Comparison of ENCODE assay signal across 2 cellular contexts in genomic region chr19:50911206-50912101, GRCh38.
TF ChIP-seq lines count a peak whose summit lies in the region.

A gene with protein sequence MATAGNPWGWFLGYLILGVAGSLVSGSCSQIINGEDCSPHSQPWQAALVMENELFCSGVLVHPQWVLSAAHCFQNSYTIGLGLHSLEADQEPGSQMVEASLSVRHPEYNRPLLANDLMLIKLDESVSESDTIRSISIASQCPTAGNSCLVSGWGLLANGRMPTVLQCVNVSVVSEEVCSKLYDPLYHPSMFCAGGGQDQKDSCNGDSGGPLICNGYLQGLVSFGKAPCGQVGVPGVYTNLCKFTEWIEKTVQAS (minus strand): TSS chr19:50911395. CDS start chr19:50910738, 657 bp downstream.

TF ChIP-seq in A549, 52 proteins besides CTCF, POLR2A, EP300 and RAD21:
- TF ChIP-seq POLR2AphosphoS2 (conservative IDR thresholded peaks at IDR 0.05; ENCODE audit: low read length) (no peak), PHF8 (IDR thresholded peaks at IDR 0.05; ENCODE audit: borderline replicate concordance, low read depth) (no peak), KDM5A (IDR thresholded peaks at IDR 0.05) (no peak), TFCP2L1 (CRISPR knock-in tag; IDR thresholded peaks at IDR 0.05) (no peak), E2F6 (IDR thresholded peaks at IDR 0.05; ENCODE audit: borderline replicate concordance, low read depth) (no peak), ELK1 (IDR thresholded peaks at IDR 0.05; ENCODE audit: low read depth, low read length) (no peak), GATA3 (IDR thresholded peaks at IDR 0.05; ENCODE audit: borderline replicate concordance) (no peak), MYC (IDR thresholded peaks at IDR 0.05; ENCODE audit: borderline replicate concordance, low read length) (no peak), BHLHE40 (IDR thresholded peaks at IDR 0.05; ENCODE audit: low read depth, low read length) (no peak), SREBF2 (IDR thresholded peaks at IDR 0.05) (no peak), USF2 (IDR thresholded peaks at IDR 0.05) (no peak), KDM1A (IDR thresholded peaks at IDR 0.05; ENCODE audit: low read depth) (no peak), JUN (IDR thresholded peaks at IDR 0.05) (no peak), PBX3 (IDR thresholded peaks at IDR 0.05) (no peak), NPAS2 (CRISPR knock-in tag; IDR thresholded peaks at IDR 0.05; ENCODE audit: borderline replicate concordance) (no peak), ZNF302 (CRISPR knock-in tag; IDR thresholded peaks at IDR 0.05) (no peak)
- TF ChIP-seq, protein P1, sequence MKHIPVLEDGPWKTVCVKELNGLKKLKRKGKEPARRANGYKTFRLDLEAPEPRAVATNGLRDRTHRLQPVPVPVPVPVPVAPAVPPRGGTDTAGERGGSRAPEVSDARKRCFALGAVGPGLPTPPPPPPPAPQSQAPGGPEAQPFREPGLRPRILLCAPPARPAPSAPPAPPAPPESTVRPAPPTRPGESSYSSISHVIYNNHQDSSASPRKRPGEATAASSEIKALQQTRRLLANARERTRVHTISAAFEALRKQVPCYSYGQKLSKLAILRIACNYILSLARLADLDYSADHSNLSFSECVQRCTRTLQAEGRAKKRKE (CRISPR knock-in tag; IDR thresholded peaks at IDR 0.05; ENCODE audit: low read depth) = no peak

TF ChIP-seq in WTC11, 78 proteins besides CTCF, POLR2A, EP300 and RAD21:
- no peak for TF ChIP-seq ZBTB43 (CRISPR knock-in tag; IDR thresholded peaks at IDR 0.05)
- TF ChIP-seq, protein P2, sequence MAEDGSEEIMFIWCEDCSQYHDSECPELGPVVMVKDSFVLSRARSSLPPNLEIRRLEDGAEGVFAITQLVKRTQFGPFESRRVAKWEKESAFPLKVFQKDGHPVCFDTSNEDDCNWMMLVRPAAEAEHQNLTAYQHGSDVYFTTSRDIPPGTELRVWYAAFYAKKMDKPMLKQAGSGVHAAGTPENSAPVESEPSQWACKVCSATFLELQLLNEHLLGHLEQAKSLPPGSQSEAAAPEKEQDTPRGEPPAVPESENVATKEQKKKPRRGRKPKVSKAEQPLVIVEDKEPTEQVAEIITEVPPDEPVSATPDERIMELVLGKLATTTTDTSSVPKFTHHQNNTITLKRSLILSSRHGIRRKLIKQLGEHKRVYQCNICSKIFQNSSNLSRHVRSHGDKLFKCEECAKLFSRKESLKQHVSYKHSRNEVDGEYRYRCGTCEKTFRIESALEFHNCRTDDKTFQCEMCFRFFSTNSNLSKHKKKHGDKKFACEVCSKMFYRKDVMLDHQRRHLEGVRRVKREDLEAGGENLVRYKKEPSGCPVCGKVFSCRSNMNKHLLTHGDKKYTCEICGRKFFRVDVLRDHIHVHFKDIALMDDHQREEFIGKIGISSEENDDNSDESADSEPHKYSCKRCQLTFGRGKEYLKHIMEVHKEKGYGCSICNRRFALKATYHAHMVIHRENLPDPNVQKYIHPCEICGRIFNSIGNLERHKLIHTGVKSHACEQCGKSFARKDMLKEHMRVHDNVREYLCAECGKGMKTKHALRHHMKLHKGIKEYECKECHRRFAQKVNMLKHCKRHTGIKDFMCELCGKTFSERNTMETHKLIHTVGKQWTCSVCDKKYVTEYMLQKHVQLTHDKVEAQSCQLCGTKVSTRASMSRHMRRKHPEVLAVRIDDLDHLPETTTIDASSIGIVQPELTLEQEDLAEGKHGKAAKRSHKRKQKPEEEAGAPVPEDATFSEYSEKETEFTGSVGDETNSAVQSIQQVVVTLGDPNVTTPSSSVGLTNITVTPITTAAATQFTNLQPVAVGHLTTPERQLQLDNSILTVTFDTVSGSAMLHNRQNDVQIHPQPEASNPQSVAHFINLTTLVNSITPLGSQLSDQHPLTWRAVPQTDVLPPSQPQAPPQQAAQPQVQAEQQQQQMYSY (CRISPR knock-in tag; IDR thresholded peaks at IDR 0.05) = no peak
- TF ChIP-seq ZMAT4 (CRISPR knock-in tag; IDR thresholded peaks at IDR 0.05) = no peak
- TF ChIP-seq, protein P3, sequence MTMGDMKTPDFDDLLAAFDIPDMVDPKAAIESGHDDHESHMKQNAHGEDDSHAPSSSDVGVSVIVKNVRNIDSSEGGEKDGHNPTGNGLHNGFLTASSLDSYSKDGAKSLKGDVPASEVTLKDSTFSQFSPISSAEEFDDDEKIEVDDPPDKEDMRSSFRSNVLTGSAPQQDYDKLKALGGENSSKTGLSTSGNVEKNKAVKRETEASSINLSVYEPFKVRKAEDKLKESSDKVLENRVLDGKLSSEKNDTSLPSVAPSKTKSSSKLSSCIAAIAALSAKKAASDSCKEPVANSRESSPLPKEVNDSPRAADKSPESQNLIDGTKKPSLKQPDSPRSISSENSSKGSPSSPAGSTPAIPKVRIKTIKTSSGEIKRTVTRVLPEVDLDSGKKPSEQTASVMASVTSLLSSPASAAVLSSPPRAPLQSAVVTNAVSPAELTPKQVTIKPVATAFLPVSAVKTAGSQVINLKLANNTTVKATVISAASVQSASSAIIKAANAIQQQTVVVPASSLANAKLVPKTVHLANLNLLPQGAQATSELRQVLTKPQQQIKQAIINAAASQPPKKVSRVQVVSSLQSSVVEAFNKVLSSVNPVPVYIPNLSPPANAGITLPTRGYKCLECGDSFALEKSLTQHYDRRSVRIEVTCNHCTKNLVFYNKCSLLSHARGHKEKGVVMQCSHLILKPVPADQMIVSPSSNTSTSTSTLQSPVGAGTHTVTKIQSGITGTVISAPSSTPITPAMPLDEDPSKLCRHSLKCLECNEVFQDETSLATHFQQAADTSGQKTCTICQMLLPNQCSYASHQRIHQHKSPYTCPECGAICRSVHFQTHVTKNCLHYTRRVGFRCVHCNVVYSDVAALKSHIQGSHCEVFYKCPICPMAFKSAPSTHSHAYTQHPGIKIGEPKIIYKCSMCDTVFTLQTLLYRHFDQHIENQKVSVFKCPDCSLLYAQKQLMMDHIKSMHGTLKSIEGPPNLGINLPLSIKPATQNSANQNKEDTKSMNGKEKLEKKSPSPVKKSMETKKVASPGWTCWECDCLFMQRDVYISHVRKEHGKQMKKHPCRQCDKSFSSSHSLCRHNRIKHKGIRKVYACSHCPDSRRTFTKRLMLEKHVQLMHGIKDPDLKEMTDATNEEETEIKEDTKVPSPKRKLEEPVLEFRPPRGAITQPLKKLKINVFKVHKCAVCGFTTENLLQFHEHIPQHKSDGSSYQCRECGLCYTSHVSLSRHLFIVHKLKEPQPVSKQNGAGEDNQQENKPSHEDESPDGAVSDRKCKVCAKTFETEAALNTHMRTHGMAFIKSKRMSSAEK (CRISPR knock-in tag; IDR thresholded peaks at IDR 0.05; ENCODE audit: borderline replicate concordance) = no peak
- TF ChIP-seq, protein P4, sequence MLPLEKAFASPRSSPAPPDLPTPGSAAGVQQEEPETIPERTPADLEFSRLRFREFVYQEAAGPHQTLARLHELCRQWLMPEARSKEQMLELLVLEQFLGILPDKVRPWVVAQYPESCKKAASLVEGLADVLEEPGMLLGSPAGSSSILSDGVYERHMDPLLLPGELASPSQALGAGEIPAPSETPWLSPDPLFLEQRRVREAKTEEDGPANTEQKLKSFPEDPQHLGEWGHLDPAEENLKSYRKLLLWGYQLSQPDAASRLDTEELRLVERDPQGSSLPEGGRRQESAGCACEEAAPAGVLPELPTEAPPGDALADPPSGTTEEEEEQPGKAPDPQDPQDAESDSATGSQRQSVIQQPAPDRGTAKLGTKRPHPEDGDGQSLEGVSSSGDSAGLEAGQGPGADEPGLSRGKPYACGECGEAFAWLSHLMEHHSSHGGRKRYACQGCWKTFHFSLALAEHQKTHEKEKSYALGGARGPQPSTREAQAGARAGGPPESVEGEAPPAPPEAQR (CRISPR knock-in tag; IDR thresholded peaks at IDR 0.05) = no peak
- no peak for TF ChIP-seq JAZF1 (CRISPR knock-in tag; IDR thresholded peaks at IDR 0.05)
- no peak for TF ChIP-seq GTF2I (CRISPR knock-in tag; conservative IDR thresholded peaks at IDR 0.05)
- no peak for TF ChIP-seq ZNF317 (CRISPR knock-in tag; IDR thresholded peaks at IDR 0.05; ENCODE audit: borderline replicate concordance, low read depth)
- no peak for TF ChIP-seq KAT7 (CRISPR knock-in tag; IDR thresholded peaks at IDR 0.05; ENCODE audit: borderline replicate concordance)
- TF ChIP-seq SOX15 (CRISPR knock-in tag; IDR thresholded peaks at IDR 0.05) = no peak
- TF ChIP-seq ESRRA (CRISPR knock-in tag; IDR thresholded peaks at IDR 0.05; ENCODE audit: borderline replicate concordance) = no peak
- TF ChIP-seq, protein P5, sequence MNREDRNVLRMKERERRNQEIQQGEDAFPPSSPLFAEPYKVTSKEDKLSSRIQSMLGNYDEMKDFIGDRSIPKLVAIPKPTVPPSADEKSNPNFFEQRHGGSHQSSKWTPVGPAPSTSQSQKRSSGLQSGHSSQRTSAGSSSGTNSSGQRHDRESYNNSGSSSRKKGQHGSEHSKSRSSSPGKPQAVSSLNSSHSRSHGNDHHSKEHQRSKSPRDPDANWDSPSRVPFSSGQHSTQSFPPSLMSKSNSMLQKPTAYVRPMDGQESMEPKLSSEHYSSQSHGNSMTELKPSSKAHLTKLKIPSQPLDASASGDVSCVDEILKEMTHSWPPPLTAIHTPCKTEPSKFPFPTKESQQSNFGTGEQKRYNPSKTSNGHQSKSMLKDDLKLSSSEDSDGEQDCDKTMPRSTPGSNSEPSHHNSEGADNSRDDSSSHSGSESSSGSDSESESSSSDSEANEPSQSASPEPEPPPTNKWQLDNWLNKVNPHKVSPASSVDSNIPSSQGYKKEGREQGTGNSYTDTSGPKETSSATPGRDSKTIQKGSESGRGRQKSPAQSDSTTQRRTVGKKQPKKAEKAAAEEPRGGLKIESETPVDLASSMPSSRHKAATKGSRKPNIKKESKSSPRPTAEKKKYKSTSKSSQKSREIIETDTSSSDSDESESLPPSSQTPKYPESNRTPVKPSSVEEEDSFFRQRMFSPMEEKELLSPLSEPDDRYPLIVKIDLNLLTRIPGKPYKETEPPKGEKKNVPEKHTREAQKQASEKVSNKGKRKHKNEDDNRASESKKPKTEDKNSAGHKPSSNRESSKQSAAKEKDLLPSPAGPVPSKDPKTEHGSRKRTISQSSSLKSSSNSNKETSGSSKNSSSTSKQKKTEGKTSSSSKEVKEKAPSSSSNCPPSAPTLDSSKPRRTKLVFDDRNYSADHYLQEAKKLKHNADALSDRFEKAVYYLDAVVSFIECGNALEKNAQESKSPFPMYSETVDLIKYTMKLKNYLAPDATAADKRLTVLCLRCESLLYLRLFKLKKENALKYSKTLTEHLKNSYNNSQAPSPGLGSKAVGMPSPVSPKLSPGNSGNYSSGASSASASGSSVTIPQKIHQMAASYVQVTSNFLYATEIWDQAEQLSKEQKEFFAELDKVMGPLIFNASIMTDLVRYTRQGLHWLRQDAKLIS (CRISPR knock-in tag; IDR thresholded peaks at IDR 0.05; ENCODE audit: borderline replicate concordance) = no peak
- TF ChIP-seq NR3C1 (CRISPR knock-in tag; conservative IDR thresholded peaks at IDR 0.05; ENCODE audit: low read depth) = no peak
